In the genomic region with DNA sequence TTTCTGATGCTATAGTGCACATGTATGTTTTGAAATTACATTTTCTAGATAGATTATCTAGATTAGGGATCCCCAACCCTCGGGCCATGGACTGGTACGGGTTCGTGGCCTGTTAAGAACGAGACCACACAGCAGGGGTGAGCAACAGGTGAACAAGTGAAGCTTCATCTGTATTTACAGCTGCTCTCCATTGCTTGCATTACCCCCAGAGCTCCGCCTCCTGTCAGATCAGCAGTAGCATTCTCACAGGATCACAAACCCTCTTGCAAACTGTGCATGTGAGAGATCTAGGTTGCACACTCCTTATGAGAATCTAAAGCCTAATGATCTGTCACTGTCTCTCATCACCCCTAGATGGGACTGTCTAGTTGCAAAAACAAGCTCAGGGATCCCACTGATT, we compare ENCODE assay signal across 32 cellular contexts.
"Had no signal": no experiment of that assay in that cellular context is flagged by ENCODE, and none has a peak within 500 bp of the region (broad histone marks: within the 10 kb centered on the region; RNA-seq: fewer than 3 reads in every experiment).

No MANE protein-coding gene starts in this region.

- ATAC-seq: effector memory CD8-positive, alpha-beta T cell; esophagus mucosa; left cardiac atrium; left ventricle myocardium superior; mucosa of descending colon; natural killer cell treated with Interleukin-12 subunit alpha and Interleukin-12 subunit beta and Interleukin-15 and Interleukin-18, amount 100 ng/mL, for 72 hours; stimulated activated memory B cell treated with anti-CD40 and anti-IgM and Interleukin-4, amounts not matched to agents 10 μg/mL and 1 μg/mL and 100 μg/mL, for 72 hours; stimulated activated naive CD8-positive, alpha-beta T cell treated with anti-CD3 and anti-CD28 coated beads, Interleukin-15, amount 100 ng/mL, for 72 hours had no signal

- H3K27ac ChIP-seq: ascending aorta, cardiac muscle cell, coronary artery, dorsolateral prefrontal cortex, right atrium auricular region, thyroid gland, upper lobe of left lung, vagina had no signal

- H3K4me1 Mint-ChIP-seq: activated naive CD4-positive, alpha-beta T cell treated with anti-CD3 and anti-CD28 coated beads, Interleukin-2, amount 10 ng/mL, durations not matched to agents 7 days and 5 days; stimulated activated memory B cell treated with anti-CD40 and anti-IgM and Interleukin-4, amounts not matched to agents 10 μg/mL and 1 μg/mL and 100 μg/mL, for 72 hours; stimulated activated naive CD8-positive, alpha-beta T cell treated with anti-CD3 and anti-CD28 coated beads, Interleukin-15, amount 100 ng/mL, for 72 hours had no signal

- H3K9me3 Mint-ChIP-seq: activated naive CD4-positive, alpha-beta T cell treated with anti-CD3 and anti-CD28 coated beads, Interleukin-2, amount 10 ng/mL, durations not matched to agents 7 days and 5 days; effector memory CD8-positive, alpha-beta T cell; natural killer cell treated with Interleukin-12 subunit alpha and Interleukin-12 subunit beta and Interleukin-15 and Interleukin-18, amount 100 ng/mL, for 72 hours; stimulated activated memory B cell treated with anti-CD40 and anti-IgM and Interleukin-4, amounts not matched to agents 10 μg/mL and 1 μg/mL and 100 μg/mL, for 72 hours had no signal

- H3K4me3 Mint-ChIP-seq: activated CD4-positive, alpha-beta memory T cell treated with anti-CD3 and anti-CD28 coated beads for 36 hours; activated naive CD4-positive, alpha-beta T cell treated with anti-CD3 and anti-CD28 coated beads, Interleukin-2, amount 10 ng/mL, durations not matched to agents 7 days and 5 days; activated naive CD8-positive, alpha-beta T cell treated with anti-CD3 and anti-CD28 coated beads, Interleukin-2, amount 10 ng/mL, durations not matched to agents 7 days and 5 days; activated T-helper 1 cell treated with anti-CD3 and anti-CD28 coated beads, Interleukin-12 subunit alpha, Interleukin-12 subunit beta, Interleukin-2, Interleukin-4 antibody, amounts not matched to agents 30 ng/mL and 10 ng/mL and 1 ng/mL, durations not matched to agents 14 hours and 24 hours and 36 hours; brain; effector memory CD8-positive, alpha-beta T cell; natural killer cell treated with Interleukin-12 subunit alpha and Interleukin-12 subunit beta and Interleukin-15 and Interleukin-18, amount 100 ng/mL, for 72 hours; stimulated activated memory B cell treated with anti-CD40 and anti-IgM and Interleukin-4, amounts not matched to agents 10 μg/mL and 1 μg/mL and 100 μg/mL, for 72 hours; stimulated activated naive CD8-positive, alpha-beta T cell treated with anti-CD3 and anti-CD28 coated beads, Interleukin-15, amount 100 ng/mL, for 72 hours had no signal

- H3K9me3 ChIP-seq: ascending aorta, right atrium auricular region, thyroid gland, upper lobe of left lung, vagina had no signal

- H3K36me3 ChIP-seq: ascending aorta, right atrium auricular region, thyroid gland, vagina had no signal

- DNase-seq: activated CD4-positive, alpha-beta memory T cell treated with anti-CD3 and anti-CD28 coated beads for 36 hours; activated CD4-positive, alpha-beta T cell treated with anti-CD3 and anti-CD28 coated beads for 4 hours; activated CD8-positive, alpha-beta memory T cell treated with anti-CD3 and anti-CD28 coated beads, Interleukin-2, amount 50 U/mL, for 4 hours; activated effector memory CD4-positive, alpha-beta T cell treated with anti-CD3 and anti-CD28 coated beads, Interleukin-2, amount 50 U/mL, for 16 hours; activated naive CD4-positive, alpha-beta T cell treated with anti-CD3 and anti-CD28 coated beads, Interleukin-2, amount 10 ng/mL, durations not matched to agents 7 days and 5 days; activated naive CD8-positive, alpha-beta T cell treated with anti-CD3 and anti-CD28 coated beads, Interleukin-2, amount 10 ng/mL, durations not matched to agents 7 days and 5 days; activated T-cell treated with anti-CD3 and anti-CD28 coated beads, Interleukin-2, amount 50 U/mL, for 1 hour; dorsolateral prefrontal cortex; effector memory CD8-positive, alpha-beta T cell; foreskin fibroblast; head of caudate nucleus; hippocampal formation; left cardiac atrium; left ventricle myocardium superior; mucosa of descending colon; stimulated activated CD4-positive, alpha-beta T cell treated with anti-CD3 and anti-CD28 coated beads, Interleukin-1b, Interleukin-23, amount 100 ng/mL, for 48 hours; stimulated activated CD4-positive, alpha-beta T cell treated with anti-CD3 and anti-CD28 coated beads, Interleukin-4, amount 100 ng/mL, for 4 hours; stimulated activated CD8-positive, alpha-beta memory T cell treated with anti-CD3 and anti-CD28 coated beads, Interleukin-4, amount 100 ng/mL, for 48 hours; stimulated activated naive CD8-positive, alpha-beta T cell treated with anti-CD3 and anti-CD28 coated beads, Interleukin-15, amount 100 ng/mL, for 72 hours; thyroid gland; upper lobe of left lung had no signal

- H3K27ac Mint-ChIP-seq: activated CD4-positive, alpha-beta memory T cell treated with anti-CD3 and anti-CD28 coated beads for 36 hours; activated naive CD4-positive, alpha-beta T cell treated with anti-CD3 and anti-CD28 coated beads, Interleukin-2, amount 10 ng/mL, durations not matched to agents 7 days and 5 days; activated naive CD8-positive, alpha-beta T cell treated with anti-CD3 and anti-CD28 coated beads, Interleukin-2, amount 10 ng/mL, durations not matched to agents 7 days and 5 days; activated T-helper 1 cell treated with anti-CD3 and anti-CD28 coated beads, Interleukin-12 subunit alpha, Interleukin-12 subunit beta, Interleukin-2, Interleukin-4 antibody, amounts not matched to agents 30 ng/mL and 10 ng/mL and 1 ng/mL, durations not matched to agents 14 hours and 24 hours and 36 hours; brain; effector memory CD8-positive, alpha-beta T cell; natural killer cell treated with Interleukin-12 subunit alpha and Interleukin-12 subunit beta and Interleukin-15 and Interleukin-18, amount 100 ng/mL, for 72 hours; stimulated activated memory B cell treated with anti-CD40 and anti-IgM and Interleukin-4, amounts not matched to agents 10 μg/mL and 1 μg/mL and 100 μg/mL, for 72 hours; stimulated activated naive CD8-positive, alpha-beta T cell treated with anti-CD3 and anti-CD28 coated beads, Interleukin-15, amount 100 ng/mL, for 72 hours had no signal

- H3K4me1 ChIP-seq: ascending aorta, right atrium auricular region, thyroid gland, upper lobe of left lung, vagina had no signal

- H3K27me3 Mint-ChIP-seq: activated CD4-positive, alpha-beta memory T cell treated with anti-CD3 and anti-CD28 coated beads for 36 hours; activated naive CD4-positive, alpha-beta T cell treated with anti-CD3 and anti-CD28 coated beads, Interleukin-2, amount 10 ng/mL, durations not matched to agents 7 days and 5 days; activated naive CD8-positive, alpha-beta T cell treated with anti-CD3 and anti-CD28 coated beads, Interleukin-2, amount 10 ng/mL, durations not matched to agents 7 days and 5 days; brain; effector memory CD8-positive, alpha-beta T cell; natural killer cell treated with Interleukin-12 subunit alpha and Interleukin-12 subunit beta and Interleukin-15 and Interleukin-18, amount 100 ng/mL, for 72 hours; stimulated activated memory B cell treated with anti-CD40 and anti-IgM and Interleukin-4, amounts not matched to agents 10 μg/mL and 1 μg/mL and 100 μg/mL, for 72 hours; stimulated activated naive CD8-positive, alpha-beta T cell treated with anti-CD3 and anti-CD28 coated beads, Interleukin-15, amount 100 ng/mL, for 72 hours had no signal

- H3K27me3 ChIP-seq: ascending aorta, cardiac muscle cell, dorsolateral prefrontal cortex, right atrium auricular region, thyroid gland, upper lobe of left lung, vagina had no signal

- H3K4me2 ChIP-seq: smooth muscle cell had no signal

- H3K4me3 ChIP-seq: ascending aorta, cardiac muscle cell, coronary artery, dorsolateral prefrontal cortex, mucosa of descending colon, right atrium auricular region, smooth muscle cell, thyroid gland, upper lobe of left lung, vagina had no signal
